12 cellular contexts compared by ENCODE assay signal in the genomic region with DNA sequence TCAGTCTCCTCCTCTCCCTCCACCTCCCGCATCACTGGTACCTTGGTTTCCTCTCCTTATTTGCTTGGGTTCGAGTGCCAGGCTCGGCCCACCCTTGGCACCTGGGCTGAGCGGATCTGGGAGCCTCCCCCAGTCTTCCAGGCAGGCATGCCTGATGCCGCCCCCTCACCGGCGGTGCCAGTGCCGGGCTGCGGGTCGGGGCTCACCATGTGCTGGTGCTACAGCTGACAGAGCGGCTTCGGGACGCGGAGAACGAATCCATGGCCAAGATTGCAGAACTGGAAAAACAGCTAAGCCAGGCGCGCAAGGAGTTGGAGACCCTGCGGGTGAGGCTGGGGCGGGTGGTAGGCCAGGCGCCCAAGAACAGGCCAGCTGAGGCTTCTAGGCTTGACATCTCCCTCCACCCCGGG. TPM values are rescaled to one million over a fixed set of nuclear protein-coding genes. Genes with fewer than 3 reads are reported as not detected.
DNase-seq lines count a peak whose midpoint lies in the region; ATAC-seq and TF ChIP-seq lines count a peak whose summit lies in the region.
"Had no signal": no experiment of that assay in that cellular context is flagged by ENCODE, and none has a peak within 500 bp of the region (broad histone marks: within the 10 kb centered on the region; RNA-seq: fewer than 3 reads in every experiment).

No MANE protein-coding gene starts in this region.

- 38 to 61% methylated on average over 5 to 7 of the region's 21 CpGs for WGBS in esophagus squamous epithelium, 2 donors

- no peak for ATAC-seq in GM18870 (IDR thresholded peaks at IDR 0.05; ENCODE audit: unreplicated experiment)
- ATAC-seq in HG02884 (IDR thresholded peaks at IDR 0.05; ENCODE audit: unreplicated experiment): no peak
- ATAC-seq in GM21390 (IDR thresholded peaks at IDR 0.05; ENCODE audit: unreplicated experiment): no peak
- ATAC-seq: Panc1 had no signal

- H3K36me3 ChIP-seq in NT2/D1 (ENCODE audit: insufficient read depth, insufficient read length, low read length) (peaks cover 1% of the 10 kb centered on the region), esophagus squamous epithelium (peaks cover 0 to 54% (median 6%) of the 10 kb centered on the region in 3 donors), osteoblast (ENCODE audit: insufficient read depth, low read length) (no peaks in the 10 kb centered on the region)
- H3K36me3 ChIP-seq: ovary had no signal

- H3K4me1 ChIP-seq in NT2/D1 (ENCODE audit: insufficient read depth, insufficient read length) (peaks cover 11% of the 10 kb centered on the region), esophagus squamous epithelium (peaks cover 8 to 27% (median 8%) of the 10 kb centered on the region in 3 donors), osteoblast (ENCODE audit: insufficient read depth, low read length) (peaks cover 16% of the 10 kb centered on the region)

- no peak for TF ChIP-seq CTCF in esophagus squamous epithelium (IDR thresholded peaks at IDR 0.05)
- TF ChIP-seq CTCF in osteoblast (IDR thresholded peaks at IDR 0.05; ENCODE audit: extremely low read depth, low read depth, low read length): no peak

- H3K4me3 ChIP-seq in NT2/D1 (ENCODE audit: insufficient read length, low read depth) (peak overlapping the region; percentile 53), esophagus squamous epithelium (peak overlapping the region; percentile 7 to 55 (median 31)), osteoblast (ENCODE audit: insufficient read depth, low read length) (no peak overlapping the region)
- H3K4me3 ChIP-seq: ovary had no signal

- peaks cover 35% of the 10 kb centered on the region for H3K27me3 ChIP-seq in NT2/D1 (ENCODE audit: insufficient read depth, insufficient read length)
- H3K27me3 ChIP-seq in esophagus squamous epithelium: peaks cover 0 to 36% (median 3%) of the 10 kb centered on the region in 4 donors
- peaks cover 14% of the 10 kb centered on the region for H3K27me3 ChIP-seq in osteoblast (ENCODE audit: insufficient read depth, low read length)
- H3K27me3 ChIP-seq: ovary had no signal

- H3K9me3 ChIP-seq in NT2/D1 (ENCODE audit: insufficient read depth, low read length) (no peaks in the 10 kb centered on the region), esophagus squamous epithelium (no peaks in the 10 kb centered on the region), osteoblast (ENCODE audit: low read depth, low read length) (no peaks in the 10 kb centered on the region)
- H3K9me3 ChIP-seq: ovary had no signal

- H3K4me2 ChIP-seq in osteoblast (ENCODE audit: insufficient read depth, low read length): no peak overlapping the region

- H4K20me1 ChIP-seq in osteoblast (ENCODE audit: insufficient read depth, low read length): no peaks in the 10 kb centered on the region

- no peak overlapping the region for H2AFZ ChIP-seq in osteoblast (ENCODE audit: low read length)

- H3K27ac ChIP-seq in esophagus squamous epithelium (no peak overlapping the region), osteoblast (ENCODE audit: low read depth, low read length) (peak overlapping the region; percentile 33)
- H3K27ac ChIP-seq: ovary had no signal

- intact Hi-C loops in esophagus squamous epithelium (cut with DNase I): no loop called here

- peak overlapping the region; percentile 68 for H3K9ac ChIP-seq in NT2/D1 (ENCODE audit: insufficient read length, low read depth)

- DNase-seq in ELF-1 (ENCODE audit: low read depth, low spot score) (peak; percentile 32), NT2/D1 (ENCODE audit: low read depth, low spot score) (no peak), esophagus squamous epithelium (lab: John Stamatoyannopoulos, UW) (no peak), osteoblast (ENCODE audit: insufficient read length, low spot score, missing footprints) (no peak), GOT3 (lab: John Stamatoyannopoulos, UW) (no peak)

- no peaks in the 10 kb centered on the region for H3K79me2 ChIP-seq in osteoblast (ENCODE audit: insufficient read depth, low read length)

- no peak for TF ChIP-seq POLR2A in esophagus squamous epithelium (IDR thresholded peaks at IDR 0.05)

RNA-seq across cellular contexts. Expression of a gene that starts 19.2 kb away (rescaled TPM):
- total RNA-seq in esophagus squamous epithelium (10 to 100 TPM in 2 of 4 donors, 1 to 10 TPM in 2; 3.5 to 16.8 (median 6.9) TPM), osteoblast (2.7 and 3.6 TPM in 2 replicates)

RNA-seq across cellular contexts. Expression of a gene that starts 21.0 kb away (rescaled TPM):
- total RNA-seq in esophagus squamous epithelium: not detected
- not detected in 2 replicates for total RNA-seq in osteoblast
- total RNA-seq: HT1080, ureter had no signal
